ENCODE assay signal across 13 cellular contexts in genomic region chr4:153067376-153067775, GRCh38.
DNase-seq lines count a peak whose midpoint lies in the region; ATAC-seq and TF ChIP-seq lines count a peak whose summit lies in the region.
"Had no signal": no experiment of that assay in that cellular context is flagged by ENCODE, and none has a peak within 500 bp of the region (broad histone marks: within the 10 kb centered on the region; RNA-seq: fewer than 3 reads in every experiment).

No MANE protein-coding gene starts in this region.

- H2AFZ ChIP-seq in H9 (ENCODE audit: low read length): peak overlapping the region; percentile 43

- ATAC-seq in GM21423 (IDR thresholded peaks at IDR 0.05; ENCODE audit: unreplicated experiment): no peak
- no peak for ATAC-seq in GM21576 (IDR thresholded peaks at IDR 0.05; ENCODE audit: unreplicated experiment)
- ATAC-seq: gastrocnemius medialis had no signal

- no peak overlapping the region for H4K5ac ChIP-seq in H9 (ENCODE audit: insufficient read length, low read depth, low read length)

- no peak overlapping the region for H3K23ac ChIP-seq in H9 (ENCODE audit: insufficient read length, low read depth, low read length)

- H3T11ph ChIP-seq in H9 (ENCODE audit: low read length): no peak overlapping the region

- H2BK12ac ChIP-seq in H9 (ENCODE audit: insufficient read length, low read depth, low read length): no peak overlapping the region

- H2AK5ac ChIP-seq in H9 (ENCODE audit: insufficient read length, low read length): no peak overlapping the region

- no peak overlapping the region for H3K14ac ChIP-seq in H9 (ENCODE audit: insufficient read depth, low read length)

- H4K91ac ChIP-seq in H9 (ENCODE audit: insufficient read length, low read depth, low read length): no peak overlapping the region

- no peaks in the 10 kb centered on the region for H3K79me2 ChIP-seq in H9 (ENCODE audit: insufficient read depth, low read length)

- peaks cover 23 to 32% of the 10 kb centered on the region in 2 experiments for H3K4me1 Mint-ChIP-seq in H9

- H4K8ac ChIP-seq in H9 (replicated peaks; ENCODE audit: insufficient read length, low read depth, low read length): no peak overlapping the region

- no peak overlapping the region; a peak in 1 of 5 replicates for H3K4me3 Mint-ChIP-seq in H9

- H3K18ac ChIP-seq in H9 (ENCODE audit: insufficient read length, low read depth, low read length): no peak overlapping the region

- H4K20me1 ChIP-seq in H9 (ENCODE audit: control insufficient read depth, insufficient read depth, insufficient read length): no peaks in the 10 kb centered on the region

- H3K27ac ChIP-seq in H9 (ENCODE audit: insufficient read length, low read depth, low read length): no peak overlapping the region
- H3K27ac ChIP-seq: gastrocnemius medialis had no signal

- peaks cover 0 to 4% of the 10 kb centered on the region in 2 experiments; a peak in 2 of 5 replicates for H3K9me3 Mint-ChIP-seq in H9

- peak overlapping the region in 2 of 3 experiments; percentile 75 to 92; a peak in 3 of 7 replicates for H3K27ac Mint-ChIP-seq in H9

- H3K4me1 ChIP-seq in H9 (ENCODE audit: insufficient read depth, low read length): peaks cover 9% of the 10 kb centered on the region; the same call in 1 of the 2 replicates
- H3K4me1 ChIP-seq: gastrocnemius medialis had no signal

- no peaks in the 10 kb centered on the region for H3K9me3 ChIP-seq in H9 (ENCODE audit: control insufficient read depth, low read depth, low read length)
- H3K9me3 ChIP-seq: gastrocnemius medialis had no signal

- H2BK20ac ChIP-seq in H9 (ENCODE audit: low read depth, low read length, poor library complexity, severe bottlenecking): no peak overlapping the region

- H3K27me3 Mint-ChIP-seq in H9 (ENCODE audit: low read depth): no peaks in the 10 kb centered on the region

- H3K4me3 ChIP-seq in fibroblast of pulmonary artery (replicated peaks; ENCODE audit: low read depth, low read length): no peak overlapping the region
- H3K4me3 ChIP-seq in skeletal muscle cell (ENCODE audit: low read depth, low read length): no peak overlapping the region
- H3K4me3 ChIP-seq: gastrocnemius medialis had no signal

- H3K56ac ChIP-seq in H9 (ENCODE audit: insufficient read length, low read depth, low read length): no peak overlapping the region

- H3K79me1 ChIP-seq in H9 (ENCODE audit: insufficient read depth, low read depth, low read length, poor library complexity, severe bottlenecking): no peaks in the 10 kb centered on the region

- no peaks in the 10 kb centered on the region for H3K27me3 ChIP-seq in H9 (ENCODE audit: insufficient read depth, low read length)
- H3K27me3 ChIP-seq: gastrocnemius medialis had no signal

- H2BK5ac ChIP-seq in H9 (ENCODE audit: insufficient read length, low read length): no peak overlapping the region

- H3K36me3 Mint-ChIP-seq in H9 (ENCODE audit: insufficient read depth in 1 of 3, low read depth in 3 of 3): peaks cover 4 to 8% (median 4%) of the 10 kb centered on the region in 3 experiments; a peak in 4 of 7 replicates

- no peak overlapping the region for H2BK15ac ChIP-seq in H9 (ENCODE audit: low read depth, low read length)

- H3K9ac ChIP-seq in H9 (ENCODE audit: extremely low read depth, insufficient read length, low read length): no peak overlapping the region

- DNase-seq in H9 (no peak), RPMI7951 (ENCODE audit: low read depth) (peak; percentile 37), fibroblast of pulmonary artery (ENCODE audit: low read depth) (peak; percentile 14), skeletal muscle cell (ENCODE audit: low read depth) (peak; percentile 9), SKM-1 (lab: John Stamatoyannopoulos, UW; ENCODE audit: unreplicated experiment) (no peak), epidermal melanocyte (ENCODE audit: insufficient read length, low spot score) (no peak)
- DNase-seq: caudate nucleus, gastrocnemius medialis, H7, NCI-H1105 treated with DMSO at 0.1 percent for 48 hours, NCI-H774 had no signal

- no peak overlapping the region for H3K4ac ChIP-seq in H9 (ENCODE audit: low read depth, low read length)

- no peak overlapping the region for H3K4me2 ChIP-seq in H9 (ENCODE audit: insufficient read depth, insufficient read length, low read length)

- no peak overlapping the region for H2BK120ac ChIP-seq in H9 (ENCODE audit: low read depth, low read length, poor library complexity, severe bottlenecking)

- WGBS in H9 (ENCODE audit: extremely low coverage, insufficient read length, low lambda C conversion rate): no CpG with 5 or more reads among the region's 1 CpG

- no peaks in the 10 kb centered on the region for H3K23me2 ChIP-seq in H9 (ENCODE audit: insufficient read length, low read depth, low read length, poor library complexity, severe bottlenecking)

- TF ChIP-seq CTCF in H9 (conservative IDR thresholded peaks at IDR 0.05) (no peak), fibroblast of pulmonary artery (IDR thresholded peaks at IDR 0.05; ENCODE audit: low read length, missing control alignments) (no peak)

Comparison
In these comparisons a context has a peak if more than half of its experiments do, and no peak if none do; other contexts are left out.
1. DNase-seq: peak in RPMI7951 (single experiment), fibroblast of pulmonary artery (single experiment) and skeletal muscle cell (single experiment); none in H9 (single experiment), SKM-1 (single experiment) and epidermal melanocyte (single experiment).